Comparison of ENCODE assay signal across 8 cellular contexts in the genomic region with DNA sequence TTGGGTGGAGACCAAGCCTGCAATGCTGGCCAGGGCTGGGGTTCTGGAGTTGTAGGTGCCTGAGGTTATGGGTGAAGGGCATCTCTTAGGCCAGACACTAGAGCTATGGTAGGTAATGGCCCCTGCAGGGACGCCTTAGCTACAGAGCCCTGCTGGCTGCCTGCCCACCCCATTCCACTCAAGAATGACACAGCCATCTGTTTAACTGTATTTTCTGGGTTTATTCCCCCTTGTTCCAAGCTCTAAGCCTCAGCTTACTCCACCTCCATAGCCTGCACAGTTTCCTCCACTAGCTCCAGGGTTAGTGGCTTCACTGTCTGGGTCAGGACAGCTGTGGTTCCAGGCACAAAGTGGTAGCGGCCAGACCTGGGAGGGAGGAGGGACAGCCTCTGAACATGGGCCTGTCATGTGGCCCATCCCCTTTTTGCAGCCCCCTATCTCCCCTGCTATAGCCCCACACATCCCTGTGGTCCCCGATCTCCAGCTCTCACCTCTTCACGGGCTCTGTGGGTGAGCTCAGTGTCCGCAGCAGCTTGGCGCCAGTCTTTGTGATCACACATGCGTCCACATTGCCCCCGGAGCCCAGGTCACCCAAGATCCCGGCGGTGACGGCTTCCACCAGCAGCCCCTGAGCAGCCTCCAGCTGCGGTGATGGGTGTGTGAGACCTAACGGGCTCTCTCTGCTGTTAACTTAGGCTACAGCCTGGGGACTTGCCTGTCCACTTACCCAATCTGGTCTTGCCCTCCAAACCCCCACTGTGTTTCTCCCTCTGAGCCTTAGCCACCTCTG.
DNase-seq lines count a peak whose midpoint lies in the region; ATAC-seq and TF ChIP-seq lines count a peak whose summit lies in the region.

No MANE protein-coding gene starts in this region.

- H3K27ac ChIP-seq in 22Rv1: peak overlapping the region; percentile 81

- peaks cover 11% of the 10 kb centered on the region for H3K36me3 ChIP-seq in HAP-1 (replicated peaks)

- H3K9me3 ChIP-seq in HAP-1: no peaks in the 10 kb centered on the region

- no peak for TF ChIP-seq CTCF in 22Rv1 (IDR thresholded peaks at IDR 0.05)

- peaks cover 9% of the 10 kb centered on the region for H3K4me1 ChIP-seq in HAP-1

- H3K9me3 Mint-ChIP-seq in memory B cell: no peaks in the 10 kb centered on the region

- H3K4me1 Mint-ChIP-seq in memory B cell: peaks cover 14% of the 10 kb centered on the region

- peaks cover 13% of the 10 kb centered on the region for H3K36me3 Mint-ChIP-seq in memory B cell

- H3K4me3 ChIP-seq in HAP-1: peak overlapping the region; percentile 99

- no peaks in the 10 kb centered on the region for H3K27me3 ChIP-seq in HAP-1 (ENCODE audit: low read depth)

- in situ Hi-C loops in HAP-1 (cut with MboI; ENCODE audit: low sequenced_read_pairs) (no loop called here), ACHN (cut with HindIII; ENCODE audit: low pct_ligation_motif_present, low pct_unique_long_range_greater_than_20kb, low sequenced_read_pairs) (no loop called here)

- H3K27me3 Mint-ChIP-seq in memory B cell: no peaks in the 10 kb centered on the region

- ATAC-seq in memory B cell (ENCODE audit: low read depth): no peak
- no peak for ATAC-seq in GM21737 (IDR thresholded peaks at IDR 0.05; ENCODE audit: unreplicated experiment)

- peak overlapping the region; percentile 8 for H3K4me3 Mint-ChIP-seq in memory B cell

- DNase-seq in HAP-1 (ENCODE audit: low spot score in 2 of 2): no peak
- peak; percentile 32 for DNase-seq in astrocyte of the hippocampus (ENCODE audit: low read depth, low spot score)
- no peak for DNase-seq in memory B cell (ENCODE audit: low spot score in 2 of 2)
- no peak for DNase-seq in NCI-H345 (lab: John Stamatoyannopoulos, UW)
- no peak for DNase-seq in OCI-M1 (lab: John Stamatoyannopoulos, UW)
- no peak for DNase-seq in ACHN

- peak overlapping the region; percentile 86 for H3K27ac Mint-ChIP-seq in memory B cell
